Comparison of ENCODE assay signal across 1 cellular context in genomic region chr7:27166475-27167169, GRCh38.
TF ChIP-seq lines count a peak whose summit lies in the region.

No MANE protein-coding gene starts in this region.

TF ChIP-seq in GM23338, 12 proteins besides CTCF, POLR2A, EP300 and RAD21 (continued from another document):
- TF ChIP-seq ZNF462 (CRISPR knock-in tag; IDR thresholded peaks at IDR 0.05), result no peak
- TF ChIP-seq ZNF114 (CRISPR knock-in tag; IDR thresholded peaks at IDR 0.05), result no peak
- TF ChIP-seq EZH2phosphoT487 (IDR thresholded peaks at IDR 0.05; ENCODE audit: unreplicated experiment), result peak; percentile 25
- TF ChIP-seq ZNF331 (CRISPR knock-in tag; IDR thresholded peaks at IDR 0.05; ENCODE audit: low read depth), result no peak
TF ChIP-seq in GM23338: peak in this region for 2.
